Comparison of ENCODE assay signal across 16 cellular contexts in genomic region chr11:114092478-114092877, GRCh38. TPM values are rescaled to one million over a fixed set of nuclear protein-coding genes. Genes with fewer than 3 reads are reported as not detected.
A peak's percentile ranks its signal among the peaks of the same experiment; 100 is the strongest.
DNase-seq lines count a peak whose midpoint lies in the region; ATAC-seq and TF ChIP-seq lines count a peak whose summit lies in the region.
"Had no signal": no experiment of that assay in that cellular context is flagged by ENCODE, and none has a peak within 500 bp of the region (broad histone marks: within the 10 kb centered on the region; RNA-seq: fewer than 3 reads in every experiment).

No MANE protein-coding gene starts in this region.

- peaks cover 20% of the 10 kb centered on the region for H3K4me1 Mint-ChIP-seq in Caco-2 (ENCODE audit: low read depth, unreplicated experiment)

- no peak for ATAC-seq in GM21381 (IDR thresholded peaks at IDR 0.05; ENCODE audit: unreplicated experiment)
- ATAC-seq: esophagus mucosa, PC-3 had no signal

- H3K4me3 Mint-ChIP-seq in Caco-2 (ENCODE audit: unreplicated experiment) = peak overlapping the region; percentile 30
- H3K4me3 Mint-ChIP-seq: H9 had no signal

- H3K27ac ChIP-seq in cingulate gyrus (ENCODE audit: low read depth, low read length) (peak overlapping the region; percentile 84), mesodermal cell (ENCODE audit: low read depth, low read length, severe bottlenecking) (peak overlapping the region; percentile 87), subcutaneous abdominal adipose tissue (ENCODE audit: low read depth, low read length) (peak overlapping the region; percentile 58), colonic mucosa (no peak overlapping the region)
- H3K27ac ChIP-seq: SK-N-MC had no signal

- H3K4me3 ChIP-seq in Caco-2 (ENCODE audit: low read depth, low read length) (no peak overlapping the region), mesodermal cell (ENCODE audit: extremely low read depth, insufficient read depth, low read length, poor library complexity, severe bottlenecking) (no peak overlapping the region), subcutaneous abdominal adipose tissue (ENCODE audit: low read depth in 1 of 5, low read length in 5 of 5) (no peak overlapping the region), colonic mucosa (no peak overlapping the region)
- H3K4me3 ChIP-seq: SK-N-MC had no signal

- H3K36me3 Mint-ChIP-seq in Caco-2 (ENCODE audit: insufficient read depth, unreplicated experiment) = no peaks in the 10 kb centered on the region

- WGBS in mesodermal cell (ENCODE audit: insufficient coverage in 2 of 2), 2 experiments = 72 to 83% methylated on average over 3 of the region's 3 CpGs

- intact Hi-C loops in Caco-2 (cut with micrococcal nuclease; ENCODE audit: unreplicated experiment) = no loop called here
- intact Hi-C loops in colonic mucosa (cut with DNase I) = no loop called here

- H3K36me3 ChIP-seq in Caco-2 (ENCODE audit: control insufficient read depth, insufficient read depth, low read length) = no peaks in the 10 kb centered on the region
- no peaks in the 10 kb centered on the region for H3K36me3 ChIP-seq in mesodermal cell (ENCODE audit: control insufficient read depth, insufficient read depth, low read length)
- H3K36me3 ChIP-seq in subcutaneous abdominal adipose tissue (ENCODE audit: control insufficient read depth in 5 of 5, insufficient read depth in 5 of 5, low read length in 5 of 5) = peaks cover 0 to 15% (median 9%) of the 10 kb centered on the region in 5 donors
- no peaks in the 10 kb centered on the region for H3K36me3 ChIP-seq in colonic mucosa

- CTCF ChIA-PET in Caco-2 (lab: Charles Lee) = no interaction called here

- H3K9ac ChIP-seq in subcutaneous abdominal adipose tissue (ENCODE audit: low read length in 5 of 5) (no peak overlapping the region), colonic mucosa (ENCODE audit: low read depth in 2 of 2, low read length in 2 of 2) (no peak overlapping the region)

- DNase-seq in Caco-2 (no peak), NCI-H2029 (lab: John Stamatoyannopoulos, UW) (no peak), pons (ENCODE audit: low spot score) (no peak), colonic mucosa (no peak)
- DNase-seq: activated CD8-positive, alpha-beta memory T cell treated with anti-CD3 and anti-CD28 coated beads, Interleukin-2, amount 50 U/mL, for 48 hours; H9; KBM-7; NCI-H1092; NCI-H69; PC-3 had no signal

- H3K27me3 ChIP-seq in Caco-2 (replicated peaks; ENCODE audit: control insufficient read depth, insufficient read depth, low read length) (no peaks in the 10 kb centered on the region), subcutaneous abdominal adipose tissue (ENCODE audit: control insufficient read depth in 5 of 5, insufficient read depth in 4 of 5, low read length in 5 of 5) (no peaks in the 10 kb centered on the region), colonic mucosa (no peaks in the 10 kb centered on the region)

- no peak for TF ChIP-seq CTCF in Caco-2 (IDR thresholded peaks at IDR 0.05; ENCODE audit: insufficient read depth in 1 of 2, low read depth in 1 of 2, low read length in 1 of 2, severe bottlenecking in 1 of 2, unreplicated experiment in 1 of 2)
- no peak for TF ChIP-seq CTCF in colonic mucosa (IDR thresholded peaks at IDR 0.05)

- BruUV-seq in Caco-2 (replicated peaks; lab: Mats Ljungman, UMichigan) = no TSS peak

- POLR2A ChIA-PET in Caco-2 (lab: Charles Lee) = no interaction called here

- H3K27me3 Mint-ChIP-seq in Caco-2 (ENCODE audit: insufficient read depth, unreplicated experiment) = no peaks in the 10 kb centered on the region

- H3K9me3 ChIP-seq in Caco-2 (no peaks in the 10 kb centered on the region), mesodermal cell (ENCODE audit: control insufficient read depth, low read length) (no peaks in the 10 kb centered on the region), subcutaneous abdominal adipose tissue (ENCODE audit: control insufficient read depth in 5 of 5, low read length in 5 of 5) (no peaks in the 10 kb centered on the region), colonic mucosa (no peaks in the 10 kb centered on the region)

- H3K4me1 ChIP-seq in Caco-2 (peaks cover 14% of the 10 kb centered on the region), mesodermal cell (ENCODE audit: control insufficient read depth, insufficient read depth, low read length, poor library complexity, severe bottlenecking) (peaks cover 17% of the 10 kb centered on the region), subcutaneous abdominal adipose tissue (ENCODE audit: control insufficient read depth in 5 of 5, insufficient read depth in 5 of 5, low read length in 5 of 5) (peaks cover 8 to 75% (median 73%) of the 10 kb centered on the region in 5 donors), colonic mucosa (no peaks in the 10 kb centered on the region)

- peak overlapping the region; percentile 91 for H3K27ac Mint-ChIP-seq in Caco-2 (ENCODE audit: unreplicated experiment)
- H3K27ac Mint-ChIP-seq: H9 had no signal

- no peaks in the 10 kb centered on the region for H3K9me3 Mint-ChIP-seq in Caco-2 (ENCODE audit: unreplicated experiment)
- H3K9me3 Mint-ChIP-seq: H9 had no signal

RNA-seq across cellular contexts. Expression of gene ZBTB16, which starts 33.0 kb away (rescaled TPM):
- total RNA-seq in Caco-2 (2022) = 10.6 and 12.7 TPM in 2 replicates
- 2.5 TPM for polyA plus RNA-seq in mesodermal cell (2013, experiment 1 of 2)
- polyA plus RNA-seq in mesodermal cell (2013, experiment 2 of 2) = 2.2 TPM
- 10 to 100 TPM in 1 of 2 donors, 1 to 10 TPM in 1; 2.0 to 13.7 TPM for total RNA-seq in colonic mucosa
- total RNA-seq: H9, PC-3 had no signal
